Comparison of ENCODE assay signal across 1 cellular context in genomic region chr9:62798884-62799850, GRCh38.
A peak's percentile ranks its signal among the peaks of the same experiment; 100 is the strongest.
TF ChIP-seq lines count a peak whose summit lies in the region.

No MANE protein-coding gene starts in this region.

TF ChIP-seq in GM12878, 131 proteins besides CTCF, POLR2A, EP300 and RAD21 (continued from another document):
- TF ChIP-seq MTA2 (IDR thresholded peaks at IDR 0.05; ENCODE audit: low read depth) (peak; percentile 65; the same call in 1 of the 2 replicates), BCL3 (IDR thresholded peaks at IDR 0.05; ENCODE audit: borderline replicate concordance, insufficient read depth, low read depth, low read length, poor library complexity, severe bottlenecking) (peak; percentile 37), BHLHE40 (IDR thresholded peaks at IDR 0.05; ENCODE audit: borderline replicate concordance in 1 of 2, low read depth in 2 of 2, low read length in 1 of 2) (peak; percentile 51 to 84; a peak in 3 of 4 replicates), YBX1 (IDR thresholded peaks at IDR 0.05) (0 out of 2 replicates have a peak, but pooled peaks have one; percentile 70), ETV6 (conservative IDR thresholded peaks at IDR 0.05 in 1 of 2, IDR thresholded peaks at IDR 0.05 in 1 of 2; ENCODE audit: borderline replicate concordance in 1 of 2, low read depth in 1 of 2) (peak in 1 of 2 experiments; percentile 28; a peak in 2 of 4 replicates), CHD2 (IDR thresholded peaks at IDR 0.05; ENCODE audit: borderline replicate concordance, low read depth, low read length) (0 out of 2 replicates have a peak, but pooled peaks have one; percentile 42), HDGF (IDR thresholded peaks at IDR 0.05) (peak; percentile 98), TARDBP (IDR thresholded peaks at IDR 0.05; ENCODE audit: borderline replicate concordance) (peak; percentile 23; the same call in 1 of the 2 replicates), EGR1 (IDR thresholded peaks at IDR 0.05; ENCODE audit: borderline replicate concordance in 1 of 2, low read depth in 2 of 2, low read length in 2 of 2) (peak in 1 of 2 experiments; percentile 78; a peak in 2 of 3 replicates), POLR2AphosphoS2 (IDR thresholded peaks at IDR 0.05; ENCODE audit: low read depth, low read length) (0 out of 2 replicates have a peak, but pooled peaks have one; percentile 38), IKZF1 (conservative IDR thresholded peaks at IDR 0.05) (peak; percentile 68), RELB (IDR thresholded peaks at IDR 0.05; ENCODE audit: low read depth) (peak; percentile 83), STAT1 (conservative IDR thresholded peaks at IDR 0.05) (0 out of 2 replicates have a peak, but pooled peaks have one; percentile 27), POLR2AphosphoS5 (IDR thresholded peaks at IDR 0.05; ENCODE audit: low read length) (peak; percentile 64; the same call in 1 of the 2 replicates), ZBTB4 (CRISPR knock-in tag; IDR thresholded peaks at IDR 0.05) (0 out of 2 replicates have a peak, but pooled peaks have one; percentile 53), IKZF2 (IDR thresholded peaks at IDR 0.05) (peak; percentile 84 to 87), MTA3 (IDR thresholded peaks at IDR 0.05; ENCODE audit: borderline replicate concordance, low read length) (peak; percentile 22; the same call in 1 of the 2 replicates)
- TF ChIP-seq, protein P1, sequence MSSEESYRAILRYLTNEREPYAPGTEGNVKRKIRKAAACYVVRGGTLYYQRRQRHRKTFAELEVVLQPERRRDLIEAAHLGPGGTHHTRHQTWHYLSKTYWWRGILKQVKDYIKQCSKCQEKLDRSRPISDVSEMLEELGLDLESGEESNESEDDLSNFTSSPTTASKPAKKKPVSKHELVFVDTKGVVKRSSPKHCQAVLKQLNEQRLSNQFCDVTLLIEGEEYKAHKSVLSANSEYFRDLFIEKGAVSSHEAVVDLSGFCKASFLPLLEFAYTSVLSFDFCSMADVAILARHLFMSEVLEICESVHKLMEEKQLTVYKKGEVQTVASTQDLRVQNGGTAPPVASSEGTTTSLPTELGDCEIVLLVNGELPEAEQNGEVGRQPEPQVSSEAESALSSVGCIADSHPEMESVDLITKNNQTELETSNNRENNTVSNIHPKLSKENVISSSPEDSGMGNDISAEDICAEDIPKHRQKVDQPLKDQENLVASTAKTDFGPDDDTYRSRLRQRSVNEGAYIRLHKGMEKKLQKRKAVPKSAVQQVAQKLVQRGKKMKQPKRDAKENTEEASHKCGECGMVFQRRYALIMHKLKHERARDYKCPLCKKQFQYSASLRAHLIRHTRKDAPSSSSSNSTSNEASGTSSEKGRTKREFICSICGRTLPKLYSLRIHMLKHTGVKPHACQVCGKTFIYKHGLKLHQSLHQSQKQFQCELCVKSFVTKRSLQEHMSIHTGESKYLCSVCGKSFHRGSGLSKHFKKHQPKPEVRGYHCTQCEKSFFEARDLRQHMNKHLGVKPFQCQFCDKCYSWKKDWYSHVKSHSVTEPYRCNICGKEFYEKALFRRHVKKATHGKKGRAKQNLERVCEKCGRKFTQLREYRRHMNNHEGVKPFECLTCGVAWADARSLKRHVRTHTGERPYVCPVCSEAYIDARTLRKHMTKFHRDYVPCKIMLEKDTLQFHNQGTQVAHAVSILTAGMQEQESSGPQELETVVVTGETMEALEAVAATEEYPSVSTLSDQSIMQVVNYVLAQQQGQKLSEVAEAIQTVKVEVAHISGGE (CRISPR knock-in tag; IDR thresholded peaks at IDR 0.05), result 0 out of 2 replicates have a peak, but pooled peaks have one; percentile 20
- TF ChIP-seq, protein P2, sequence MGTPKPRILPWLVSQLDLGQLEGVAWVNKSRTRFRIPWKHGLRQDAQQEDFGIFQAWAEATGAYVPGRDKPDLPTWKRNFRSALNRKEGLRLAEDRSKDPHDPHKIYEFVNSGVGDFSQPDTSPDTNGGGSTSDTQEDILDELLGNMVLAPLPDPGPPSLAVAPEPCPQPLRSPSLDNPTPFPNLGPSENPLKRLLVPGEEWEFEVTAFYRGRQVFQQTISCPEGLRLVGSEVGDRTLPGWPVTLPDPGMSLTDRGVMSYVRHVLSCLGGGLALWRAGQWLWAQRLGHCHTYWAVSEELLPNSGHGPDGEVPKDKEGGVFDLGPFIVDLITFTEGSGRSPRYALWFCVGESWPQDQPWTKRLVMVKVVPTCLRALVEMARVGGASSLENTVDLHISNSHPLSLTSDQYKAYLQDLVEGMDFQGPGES (IDR thresholded peaks at IDR 0.05), result 0 out of 2 replicates have a peak, but pooled peaks have one; percentile 26
- TF ChIP-seq, protein P3, sequence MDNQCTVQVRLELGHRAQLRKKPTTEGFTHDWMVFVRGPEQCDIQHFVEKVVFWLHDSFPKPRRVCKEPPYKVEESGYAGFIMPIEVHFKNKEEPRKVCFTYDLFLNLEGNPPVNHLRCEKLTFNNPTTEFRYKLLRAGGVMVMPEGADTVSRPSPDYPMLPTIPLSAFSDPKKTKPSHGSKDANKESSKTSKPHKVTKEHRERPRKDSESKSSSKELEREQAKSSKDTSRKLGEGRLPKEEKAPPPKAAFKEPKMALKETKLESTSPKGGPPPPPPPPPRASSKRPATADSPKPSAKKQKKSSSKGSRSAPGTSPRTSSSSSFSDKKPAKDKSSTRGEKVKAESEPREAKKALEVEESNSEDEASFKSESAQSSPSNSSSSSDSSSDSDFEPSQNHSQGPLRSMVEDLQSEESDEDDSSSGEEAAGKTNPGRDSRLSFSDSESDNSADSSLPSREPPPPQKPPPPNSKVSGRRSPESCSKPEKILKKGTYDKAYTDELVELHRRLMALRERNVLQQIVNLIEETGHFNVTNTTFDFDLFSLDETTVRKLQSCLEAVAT (IDR thresholded peaks at IDR 0.05), result peak; percentile 91
